Comparison of ENCODE assay signal across 1 cellular context in the genomic region with DNA sequence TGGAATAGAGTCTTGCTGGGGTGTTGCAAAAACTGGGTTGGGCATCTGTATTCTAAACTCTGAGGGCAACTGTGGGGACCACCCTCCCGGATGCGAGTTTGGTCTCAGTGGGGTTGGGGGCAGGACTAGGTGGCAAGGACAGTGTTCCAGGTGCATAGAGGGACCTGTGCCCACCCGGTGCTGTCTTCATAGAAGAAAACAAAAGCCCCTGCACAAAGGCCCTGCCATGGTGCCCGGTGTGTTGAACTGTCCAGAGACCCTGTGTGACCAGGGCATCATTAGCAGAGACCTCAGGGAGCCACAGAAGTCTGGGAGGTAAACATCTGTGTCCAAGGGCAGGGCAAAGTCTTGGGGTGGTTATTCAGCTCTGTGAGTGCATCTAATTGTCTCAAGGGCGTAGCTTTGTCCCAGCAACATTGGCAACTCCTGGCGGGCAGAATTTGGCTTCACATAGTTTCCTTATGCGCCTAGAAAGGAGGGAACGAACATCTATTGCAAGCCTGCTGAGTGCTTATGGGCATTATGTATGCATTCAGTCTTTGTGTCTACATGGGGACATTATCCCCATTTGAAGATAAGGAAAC.
TF ChIP-seq lines count a peak whose summit lies in the region.

No MANE protein-coding gene starts in this region.

TF ChIP-seq in GM23338, 12 proteins besides CTCF, POLR2A, EP300 and RAD21 (continued from another document):
- TF ChIP-seq, protein P1, sequence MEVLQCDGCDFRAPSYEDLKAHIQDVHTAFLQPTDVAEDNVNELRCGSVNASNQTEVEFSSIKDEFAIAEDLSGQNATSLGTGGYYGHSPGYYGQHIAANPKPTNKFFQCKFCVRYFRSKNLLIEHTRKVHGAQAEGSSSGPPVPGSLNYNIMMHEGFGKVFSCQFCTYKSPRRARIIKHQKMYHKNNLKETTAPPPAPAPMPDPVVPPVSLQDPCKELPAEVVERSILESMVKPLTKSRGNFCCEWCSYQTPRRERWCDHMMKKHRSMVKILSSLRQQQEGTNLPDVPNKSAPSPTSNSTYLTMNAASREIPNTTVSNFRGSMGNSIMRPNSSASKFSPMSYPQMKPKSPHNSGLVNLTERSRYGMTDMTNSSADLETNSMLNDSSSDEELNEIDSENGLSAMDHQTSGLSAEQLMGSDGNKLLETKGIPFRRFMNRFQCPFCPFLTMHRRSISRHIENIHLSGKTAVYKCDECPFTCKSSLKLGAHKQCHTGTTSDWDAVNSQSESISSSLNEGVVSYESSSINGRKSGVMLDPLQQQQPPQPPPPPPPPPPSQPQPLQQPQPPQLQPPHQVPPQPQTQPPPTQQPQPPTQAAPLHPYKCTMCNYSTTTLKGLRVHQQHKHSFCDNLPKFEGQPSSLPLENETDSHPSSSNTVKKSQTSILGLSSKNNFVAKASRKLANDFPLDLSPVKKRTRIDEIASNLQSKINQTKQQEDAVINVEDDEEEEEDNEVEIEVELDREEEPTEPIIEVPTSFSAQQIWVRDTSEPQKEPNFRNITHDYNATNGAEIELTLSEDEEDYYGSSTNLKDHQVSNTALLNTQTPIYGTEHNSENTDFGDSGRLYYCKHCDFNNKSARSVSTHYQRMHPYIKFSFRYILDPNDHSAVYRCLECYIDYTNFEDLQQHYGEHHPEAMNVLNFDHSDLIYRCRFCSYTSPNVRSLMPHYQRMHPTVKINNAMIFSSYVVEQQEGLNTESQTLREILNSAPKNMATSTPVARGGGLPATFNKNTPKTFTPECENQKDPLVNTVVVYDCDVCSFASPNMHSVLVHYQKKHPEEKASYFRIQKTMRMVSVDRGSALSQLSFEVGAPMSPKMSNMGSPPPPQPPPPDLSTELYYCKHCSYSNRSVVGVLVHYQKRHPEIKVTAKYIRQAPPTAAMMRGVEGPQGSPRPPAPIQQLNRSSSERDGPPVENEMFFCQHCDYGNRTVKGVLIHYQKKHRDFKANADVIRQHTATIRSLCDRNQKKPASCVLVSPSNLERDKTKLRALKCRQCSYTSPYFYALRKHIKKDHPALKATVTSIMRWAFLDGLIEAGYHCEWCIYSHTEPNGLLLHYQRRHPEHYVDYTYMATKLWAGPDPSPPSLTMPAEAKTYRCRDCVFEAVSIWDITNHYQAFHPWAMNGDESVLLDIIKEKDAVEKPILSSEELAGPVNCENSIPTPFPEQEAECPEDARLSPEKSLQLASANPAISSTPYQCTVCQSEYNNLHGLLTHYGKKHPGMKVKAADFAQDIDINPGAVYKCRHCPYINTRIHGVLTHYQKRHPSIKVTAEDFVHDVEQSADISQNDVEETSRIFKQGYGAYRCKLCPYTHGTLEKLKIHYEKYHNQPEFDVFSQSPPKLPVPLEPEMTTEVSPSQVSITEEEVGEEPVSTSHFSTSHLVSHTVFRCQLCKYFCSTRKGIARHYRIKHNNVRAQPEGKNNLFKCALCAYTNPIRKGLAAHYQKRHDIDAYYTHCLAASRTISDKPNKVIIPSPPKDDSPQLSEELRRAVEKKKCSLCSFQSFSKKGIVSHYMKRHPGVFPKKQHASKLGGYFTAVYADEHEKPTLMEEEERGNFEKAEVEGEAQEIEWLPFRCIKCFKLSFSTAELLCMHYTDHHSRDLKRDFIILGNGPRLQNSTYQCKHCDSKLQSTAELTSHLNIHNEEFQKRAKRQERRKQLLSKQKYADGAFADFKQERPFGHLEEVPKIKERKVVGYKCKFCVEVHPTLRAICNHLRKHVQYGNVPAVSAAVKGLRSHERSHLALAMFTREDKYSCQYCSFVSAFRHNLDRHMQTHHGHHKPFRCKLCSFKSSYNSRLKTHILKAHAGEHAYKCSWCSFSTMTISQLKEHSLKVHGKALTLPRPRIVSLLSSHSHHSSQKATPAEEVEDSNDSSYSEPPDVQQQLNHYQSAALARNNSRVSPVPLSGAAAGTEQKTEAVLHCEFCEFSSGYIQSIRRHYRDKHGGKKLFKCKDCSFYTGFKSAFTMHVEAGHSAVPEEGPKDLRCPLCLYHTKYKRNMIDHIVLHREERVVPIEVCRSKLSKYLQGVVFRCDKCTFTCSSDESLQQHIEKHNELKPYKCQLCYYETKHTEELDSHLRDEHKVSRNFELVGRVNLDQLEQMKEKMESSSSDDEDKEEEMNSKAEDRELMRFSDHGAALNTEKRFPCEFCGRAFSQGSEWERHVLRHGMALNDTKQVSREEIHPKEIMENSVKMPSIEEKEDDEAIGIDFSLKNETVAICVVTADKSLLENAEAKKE (CRISPR knock-in tag; IDR thresholded peaks at IDR 0.05): no peak
- no peak for TF ChIP-seq ZNF114 (CRISPR knock-in tag; IDR thresholded peaks at IDR 0.05)
- TF ChIP-seq, protein P2, sequence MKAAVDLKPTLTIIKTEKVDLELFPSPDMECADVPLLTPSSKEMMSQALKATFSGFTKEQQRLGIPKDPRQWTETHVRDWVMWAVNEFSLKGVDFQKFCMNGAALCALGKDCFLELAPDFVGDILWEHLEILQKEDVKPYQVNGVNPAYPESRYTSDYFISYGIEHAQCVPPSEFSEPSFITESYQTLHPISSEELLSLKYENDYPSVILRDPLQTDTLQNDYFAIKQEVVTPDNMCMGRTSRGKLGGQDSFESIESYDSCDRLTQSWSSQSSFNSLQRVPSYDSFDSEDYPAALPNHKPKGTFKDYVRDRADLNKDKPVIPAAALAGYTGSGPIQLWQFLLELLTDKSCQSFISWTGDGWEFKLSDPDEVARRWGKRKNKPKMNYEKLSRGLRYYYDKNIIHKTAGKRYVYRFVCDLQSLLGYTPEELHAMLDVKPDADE (IDR thresholded peaks at IDR 0.05): no peak
